ENCODE assay signal across 1 cellular context in genomic region chr9:111627260-111627963, GRCh38.
TF ChIP-seq lines count a peak whose summit lies in the region.

No MANE protein-coding gene starts in this region.

TF ChIP-seq in HepG2, 621 proteins besides CTCF, POLR2A, EP300 and RAD21 (continued from another document and continues in another):
- TF ChIP-seq ARID5B (CRISPR knock-in tag; IDR thresholded peaks at IDR 0.05) (peak; percentile 37; the same call in 1 of the 2 replicates), ZNF75D (CRISPR knock-in tag; IDR thresholded peaks at IDR 0.05; ENCODE audit: borderline replicate concordance) (no peak), CERS6 (CRISPR knock-in tag; IDR thresholded peaks at IDR 0.05) (no peak), XRCC5 (optimal IDR thresholded peaks at IDR 0.05; ENCODE audit: low read length) (no peak), ZNF260 (CRISPR knock-in tag; IDR thresholded peaks at IDR 0.05; ENCODE audit: borderline replicate concordance, low read depth) (no peak), ZNF549 (CRISPR knock-in tag; IDR thresholded peaks at IDR 0.05) (no peak), PAXIP1 (CRISPR knock-in tag; conservative IDR thresholded peaks at IDR 0.05) (peak; percentile 34; the same call in 1 of the 2 replicates), FOXA3 (CRISPR knock-in tag; IDR thresholded peaks at IDR 0.05) (0 out of 2 replicates have a peak, but pooled peaks have one; percentile 10), ZNF670 (CRISPR knock-in tag; IDR thresholded peaks at IDR 0.05; ENCODE audit: borderline replicate concordance) (0 out of 2 replicates have a peak, but pooled peaks have one; percentile 25), ZNF562 (CRISPR knock-in tag; IDR thresholded peaks at IDR 0.05; ENCODE audit: borderline replicate concordance) (no peak), ARID3A (IDR thresholded peaks at IDR 0.05; ENCODE audit: low read depth, low read length) (peak; percentile 75), ATF7-NPFF (CRISPR knock-in tag; IDR thresholded peaks at IDR 0.05; ENCODE audit: low read depth) (no peak), BCLAF1 (IDR thresholded peaks at IDR 0.05) (no peak), HNF4G (IDR thresholded peaks at IDR 0.05; ENCODE audit: borderline replicate concordance, low read depth, low read length) (peak; percentile 78), HNF4G (CRISPR knock-in tag; IDR thresholded peaks at IDR 0.05; ENCODE audit: borderline replicate concordance, low read depth) (no peak), HNRNPUL1 (IDR thresholded peaks at IDR 0.05; ENCODE audit: low read depth, low read length) (no peak), HNF4A (CRISPR knock-in tag; IDR thresholded peaks at IDR 0.05) (peak; percentile 87), ZSCAN12 (CRISPR knock-in tag; IDR thresholded peaks at IDR 0.05) (no peak), ZNF547 (CRISPR knock-in tag; IDR thresholded peaks at IDR 0.05) (no peak), ZBTB33 (CRISPR knock-in tag; IDR thresholded peaks at IDR 0.05) (no peak), MIXL1 (CRISPR knock-in tag; IDR thresholded peaks at IDR 0.05) (no peak), ZNF780A (CRISPR knock-in tag; IDR thresholded peaks at IDR 0.05) (no peak), KDM3A (CRISPR knock-in tag; IDR thresholded peaks at IDR 0.05; ENCODE audit: low read depth) (no peak), ZNF710 (CRISPR knock-in tag; IDR thresholded peaks at IDR 0.05; ENCODE audit: borderline replicate concordance) (peak; percentile 56; the same call in 1 of the 2 replicates), TRIM24 (CRISPR knock-in tag; IDR thresholded peaks at IDR 0.05) (no peak), ZBTB38 (CRISPR knock-in tag; IDR thresholded peaks at IDR 0.05) (no peak), MYC (CRISPR knock-in tag; IDR thresholded peaks at IDR 0.05; ENCODE audit: borderline replicate concordance) (no peak), ISL2 (CRISPR knock-in tag; IDR thresholded peaks at IDR 0.05) (no peak), FIP1L1 (IDR thresholded peaks at IDR 0.05; ENCODE audit: borderline replicate concordance, insufficient read depth, low read depth, low read length) (no peak)
